ENCODE assay signal across 8 cellular contexts in genomic region chr17:32518856-32519768, GRCh38. TPM values are rescaled to one million over a fixed set of nuclear protein-coding genes. Genes with fewer than 3 reads are reported as not detected.
A peak's percentile ranks its signal among the peaks of the same experiment; 100 is the strongest.
DNase-seq lines count a peak whose midpoint lies in the region; ATAC-seq and TF ChIP-seq lines count a peak whose summit lies in the region.

No MANE protein-coding gene starts in this region.

- H3K27ac Mint-ChIP-seq in Calu3 (ENCODE audit: unreplicated experiment) (no peak overlapping the region), immature natural killer cell (peak overlapping the region; percentile 95 to 99 (median 97))

- BruUV-seq in Calu3 (replicated peaks; lab: Mats Ljungman, UMichigan) = no TSS peak

- intact Hi-C loops in Calu3 (cut with micrococcal nuclease; ENCODE audit: unreplicated experiment) (no loop called here), breast epithelium (cut with DNase I; ENCODE audit: low total_unique reads) (no loop called here)

- CTCF ChIA-PET in Calu3 (lab: Charles Lee) = interaction anchor here (0.8 kb wide), 1 partner anchor 54 kb away, joined by 4 read pairs; no protein-coding TSS in a partner anchor

- ATAC-seq in HG02642 (IDR thresholded peaks at IDR 0.05; ENCODE audit: poor library complexity, unreplicated experiment) = no peak
- no peak for ATAC-seq in HG03571 (IDR thresholded peaks at IDR 0.05; ENCODE audit: unreplicated experiment)

- H3K9me3 ChIP-seq in MG63 (no peaks in the 10 kb centered on the region), breast epithelium (no peaks in the 10 kb centered on the region)

- DNase-seq in Calu3 (peak; percentile 51), MG63 (peak; percentile 20), T-helper 9 cell (peak; percentile 35), breast epithelium (ENCODE audit: low spot score in 2 of 2) (peak in 1 of 2 donors; percentile 63), immature natural killer cell (peak; percentile 73 to 84 (median 84))
- peak; percentile 58 for DNase-seq in stimulated activated CD4-positive, alpha-beta T cell treated with anti-CD3 and anti-CD28 coated beads, Interleukin-4, amount 100 ng/mL, for 1 hour

- TF ChIP-seq CTCF in Calu3 (IDR thresholded peaks at IDR 0.05; ENCODE audit: unreplicated experiment) = no peak
- TF ChIP-seq CTCF in breast epithelium (IDR thresholded peaks at IDR 0.05) = no peak

- H3K4me3 Mint-ChIP-seq in Calu3 (ENCODE audit: low read depth, unreplicated experiment) (peak overlapping the region; percentile 62), immature natural killer cell (peak overlapping the region; percentile 85 to 93 (median 87))

- H3K9me3 Mint-ChIP-seq in Calu3 (ENCODE audit: low read depth, unreplicated experiment) (no peaks in the 10 kb centered on the region), immature natural killer cell (peaks cover 0 to 3% (median 0%) of the 10 kb centered on the region in 6 donors)

- H3K27me3 Mint-ChIP-seq in Calu3 (ENCODE audit: unreplicated experiment) (no peaks in the 10 kb centered on the region), immature natural killer cell (ENCODE audit: low read depth in 3 of 3) (peaks cover 1 to 22% (median 22%) of the 10 kb centered on the region in 3 donors)

- no peak for TF ChIP-seq POLR2A in breast epithelium (IDR thresholded peaks at IDR 0.05)

- H3K4me1 ChIP-seq in breast epithelium = no peaks in the 10 kb centered on the region

- H3K27me3 ChIP-seq in MG63 (no peaks in the 10 kb centered on the region; the same call in 1 of the 2 replicates), breast epithelium (no peaks in the 10 kb centered on the region)

- H3K4me1 Mint-ChIP-seq in Calu3 (ENCODE audit: low read depth, unreplicated experiment) (peaks cover 15% of the 10 kb centered on the region), immature natural killer cell (peaks cover 84 to 85% of the 10 kb centered on the region in 2 donors)

- H3K4me3 ChIP-seq in MG63 (peak overlapping the region; percentile 41), breast epithelium (peak overlapping the region; percentile 47 to 77 (median 59))

- peak overlapping the region in 1 of 2 donors; percentile 50 for H3K27ac ChIP-seq in breast epithelium

- no peaks in the 10 kb centered on the region for H3K36me3 Mint-ChIP-seq in Calu3 (ENCODE audit: insufficient read depth, unreplicated experiment)
- H3K36me3 Mint-ChIP-seq in immature natural killer cell = peaks cover 0 to 3% (median 0%) of the 10 kb centered on the region in 3 donors

- H3K36me3 ChIP-seq in MG63 (no peaks in the 10 kb centered on the region), breast epithelium (no peaks in the 10 kb centered on the region)

RNA-seq across cellular contexts. Expression of gene CDK5R1, which starts 32.3 kb away (rescaled TPM):
- total RNA-seq in Calu3 (2022) (4.0 and 4.3 TPM in 2 replicates), breast epithelium (under 1 TPM; 0.66 to 0.88 (median 0.80) TPM)
- total RNA-seq in MG63 (2014; rRNA removed; shearing (Covaris generic); ENCODE audit: low replicate concordance) = 0.49 and 0.72 TPM in 2 replicates
- 1 to 10 TPM in 2 of 3 donors, under 1 TPM in 1; 0.37 to 5.8 (median 2.3) TPM for polyA plus RNA-seq in immature natural killer cell
